Comparison of ENCODE assay signal across 19 cellular contexts in the genomic region with DNA sequence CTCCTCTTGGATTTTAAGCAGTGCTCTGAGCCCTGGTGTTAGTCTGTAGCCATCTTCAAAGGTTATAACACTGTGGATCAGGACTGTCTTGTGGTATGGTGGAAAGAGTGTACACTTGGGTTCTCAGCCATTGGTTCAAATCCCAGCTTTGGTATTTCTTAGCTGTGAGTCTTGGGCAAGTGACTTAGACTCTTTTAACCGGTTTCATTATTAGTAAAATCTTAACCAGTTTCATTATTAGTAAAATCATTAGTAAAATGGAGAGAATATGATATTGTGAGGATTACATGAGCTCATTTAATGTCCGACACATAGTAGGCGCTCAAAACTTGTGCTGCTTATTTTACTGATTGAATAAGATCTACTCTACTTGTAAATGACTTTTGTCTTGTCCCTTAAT. TPM values are rescaled to one million over a fixed set of nuclear protein-coding genes. Genes with fewer than 3 reads are reported as not detected.
DNase-seq lines count a peak whose midpoint lies in the region; ATAC-seq and TF ChIP-seq lines count a peak whose summit lies in the region.
"Had no signal": no experiment of that assay in that cellular context is flagged by ENCODE, and none has a peak within 500 bp of the region (broad histone marks: within the 10 kb centered on the region; RNA-seq: fewer than 3 reads in every experiment).

No MANE protein-coding gene starts in this region.

- CTCF ChIA-PET in activated CD8-positive, alpha-beta memory T cell treated with anti-CD3 and anti-CD28 coated beads, Interleukin-2, amount 10 ng/mL, durations not matched to agents 7 days and 5 days (lab: Charles Lee), result interaction anchor here (0.8 to 1.7 kb wide), 4 partner anchors 11 to 233 kb away, joined by 3 to 5 read pairs (median 4); partner anchors contain the start of genes ERG28 and TTLL5

- peaks cover 13% of the 10 kb centered on the region for H4K20me1 ChIP-seq in neural progenitor cell (ENCODE audit: low read depth)

- no peaks in the 10 kb centered on the region for H3K9me3 Mint-ChIP-seq in activated CD8-positive, alpha-beta memory T cell treated with anti-CD3 and anti-CD28 coated beads, Interleukin-2, amount 10 ng/mL, durations not matched to agents 7 days and 5 days (ENCODE audit: low read depth)
- peaks cover 7% of the 10 kb centered on the region for H3K9me3 Mint-ChIP-seq in neural progenitor cell
- H3K9me3 Mint-ChIP-seq: activated naive CD4-positive, alpha-beta T cell treated with anti-CD3 and anti-CD28 coated beads, Interleukin-2, amount 10 ng/mL, durations not matched to agents 7 days and 5 days; dendritic cell treated with granulocyte-macrophage colony-stimulating factor and Interleukin-4, amounts not matched to agents 40 ng/mL and 50 ng/mL, for 4 days had no signal

- H3K4me3 ChIP-seq in neural progenitor cell (no peak overlapping the region), dorsolateral prefrontal cortex (no peak overlapping the region)
- H3K4me3 ChIP-seq: body of pancreas, MG63, right atrium auricular region, upper lobe of left lung had no signal

- TF ChIP-seq CTCF in neural progenitor cell (IDR thresholded peaks at IDR 0.05) (no peak), dorsolateral prefrontal cortex (IDR thresholded peaks at IDR 0.05 in 54 of 56, conservative IDR thresholded peaks at IDR 0.05 in 2 of 56; ENCODE audit: low read depth in 1 of 56, partially characterized antibody in 56 of 56) (no peak)

- DNase-seq in activated CD8-positive, alpha-beta memory T cell treated with anti-CD3 and anti-CD28 coated beads, Interleukin-2, amount 10 ng/mL, durations not matched to agents 7 days and 5 days, result no peak
- no peak for DNase-seq in activated CD8-positive, alpha-beta memory T cell treated with anti-CD3 and anti-CD28 coated beads, Interleukin-2, amount 50 U/mL, for 48 hours
- DNase-seq in neural progenitor cell (ENCODE audit: low spot score) (no peak), GOT3 (lab: John Stamatoyannopoulos, UW) (no peak), dorsolateral prefrontal cortex (no peak)
- DNase-seq: activated naive CD4-positive, alpha-beta T cell treated with anti-CD3 and anti-CD28 coated beads, Interleukin-2, amount 10 ng/mL, durations not matched to agents 7 days and 5 days; body of pancreas; foreskin keratinocyte; MG63; NCI-H1694; RPMI8226; stimulated activated naive CD4-positive, alpha-beta T cell treated with Interleukin-2 at 50 U/mL for 16 hours; upper lobe of left lung had no signal

- H3K4me2 ChIP-seq in neural progenitor cell, result no peak overlapping the region

- H3K36me3 ChIP-seq in neural progenitor cell, result peaks cover 21% of the 10 kb centered on the region

- H3K9ac ChIP-seq in neural progenitor cell, result no peak overlapping the region

- H3F3A ChIP-seq in neural progenitor cell (ENCODE audit: low read depth), result no peaks in the 10 kb centered on the region

- no peaks in the 10 kb centered on the region for H3K27me3 Mint-ChIP-seq in activated CD8-positive, alpha-beta memory T cell treated with anti-CD3 and anti-CD28 coated beads, Interleukin-2, amount 10 ng/mL, durations not matched to agents 7 days and 5 days
- H3K27me3 Mint-ChIP-seq in neural progenitor cell (ENCODE audit: insufficient read depth, low read depth), result peaks cover 2% of the 10 kb centered on the region
- H3K27me3 Mint-ChIP-seq: activated naive CD4-positive, alpha-beta T cell treated with anti-CD3 and anti-CD28 coated beads, Interleukin-2, amount 10 ng/mL, durations not matched to agents 7 days and 5 days; dendritic cell treated with granulocyte-macrophage colony-stimulating factor and Interleukin-4, amounts not matched to agents 40 ng/mL and 50 ng/mL, for 4 days had no signal

- no peak overlapping the region for H3K4me3 Mint-ChIP-seq in activated CD8-positive, alpha-beta memory T cell treated with anti-CD3 and anti-CD28 coated beads, Interleukin-2, amount 10 ng/mL, durations not matched to agents 7 days and 5 days
- H3K4me3 Mint-ChIP-seq in neural progenitor cell, result no peak overlapping the region
- H3K4me3 Mint-ChIP-seq: activated naive CD4-positive, alpha-beta T cell treated with anti-CD3 and anti-CD28 coated beads, Interleukin-2, amount 10 ng/mL, durations not matched to agents 7 days and 5 days; CD14-positive monocyte; dendritic cell treated with granulocyte-macrophage colony-stimulating factor and Interleukin-4, amounts not matched to agents 40 ng/mL and 50 ng/mL, for 4 days had no signal

- H3K27me3 ChIP-seq in neural progenitor cell (no peaks in the 10 kb centered on the region), dorsolateral prefrontal cortex (no peaks in the 10 kb centered on the region)
- H3K27me3 ChIP-seq: body of pancreas, foreskin keratinocyte, MG63, right atrium auricular region, upper lobe of left lung had no signal

- peaks cover 28% of the 10 kb centered on the region for H3K4me1 Mint-ChIP-seq in activated CD8-positive, alpha-beta memory T cell treated with anti-CD3 and anti-CD28 coated beads, Interleukin-2, amount 10 ng/mL, durations not matched to agents 7 days and 5 days
- peaks cover 15% of the 10 kb centered on the region for H3K4me1 Mint-ChIP-seq in neural progenitor cell
- H3K4me1 Mint-ChIP-seq: CD14-positive monocyte had no signal

- H3K36me3 Mint-ChIP-seq in activated CD8-positive, alpha-beta memory T cell treated with anti-CD3 and anti-CD28 coated beads, Interleukin-2, amount 10 ng/mL, durations not matched to agents 7 days and 5 days, result peaks cover 54% of the 10 kb centered on the region
- peaks cover 37% of the 10 kb centered on the region for H3K36me3 Mint-ChIP-seq in neural progenitor cell

- ATAC-seq in activated CD8-positive, alpha-beta memory T cell treated with anti-CD3 and anti-CD28 coated beads, Interleukin-2, amount 10 ng/mL, durations not matched to agents 7 days and 5 days, result peak; percentile 81
- peak; percentile 59 for ATAC-seq in GM18861 (IDR thresholded peaks at IDR 0.05; ENCODE audit: unreplicated experiment)
- peak; percentile 38 for ATAC-seq in HG02623 (IDR thresholded peaks at IDR 0.05; ENCODE audit: unreplicated experiment)
- no peak for ATAC-seq in HG02642 (IDR thresholded peaks at IDR 0.05; ENCODE audit: poor library complexity, unreplicated experiment)
- ATAC-seq: body of pancreas, foreskin keratinocyte had no signal

- peak overlapping the region; percentile 72 for H3K27ac Mint-ChIP-seq in activated CD8-positive, alpha-beta memory T cell treated with anti-CD3 and anti-CD28 coated beads, Interleukin-2, amount 10 ng/mL, durations not matched to agents 7 days and 5 days
- H3K27ac Mint-ChIP-seq in neural progenitor cell, result peak overlapping the region; percentile 0
- H3K27ac Mint-ChIP-seq: activated naive CD4-positive, alpha-beta T cell treated with anti-CD3 and anti-CD28 coated beads, Interleukin-2, amount 10 ng/mL, durations not matched to agents 7 days and 5 days; CD14-positive monocyte; dendritic cell treated with granulocyte-macrophage colony-stimulating factor and Interleukin-4, amounts not matched to agents 40 ng/mL and 50 ng/mL, for 4 days had no signal

- no peak overlapping the region for H2AFZ ChIP-seq in neural progenitor cell (replicated peaks)

- intact Hi-C loops in dorsolateral prefrontal cortex (cut with DNase I), result no loop called here

- H3K27ac ChIP-seq in neural progenitor cell, result no peak overlapping the region
- no peak overlapping the region for H3K27ac ChIP-seq in dorsolateral prefrontal cortex
- H3K27ac ChIP-seq: body of pancreas, foreskin keratinocyte, right atrium auricular region, upper lobe of left lung had no signal

- peaks cover 23% of the 10 kb centered on the region for H3K4me1 ChIP-seq in neural progenitor cell
- H3K4me1 ChIP-seq: body of pancreas, right atrium auricular region, upper lobe of left lung had no signal

- H3K9me3 ChIP-seq in neural progenitor cell (ENCODE audit: low read depth), result no peaks in the 10 kb centered on the region
- H3K9me3 ChIP-seq: body of pancreas, MG63, right atrium auricular region, upper lobe of left lung had no signal

- H3K79me2 ChIP-seq in neural progenitor cell (ENCODE audit: low read depth), result peaks cover 40% of the 10 kb centered on the region

RNA-seq across cellular contexts. Expression of gene TTLL5, which starts 12.3 kb away (rescaled TPM):
- total RNA-seq in activated CD8-positive, alpha-beta memory T cell treated with anti-CD3 and anti-CD28 coated beads, Interleukin-2, amount 10 ng/mL, durations not matched to agents 7 days and 5 days, result 10 to 100 TPM; 28.9 to 43.4 TPM
- total RNA-seq in neural progenitor cell (ENCODE audit: low replicate concordance) (27.1 and 61.4 TPM in 2 replicates), dorsolateral prefrontal cortex (10 to 100 TPM; 36.5 to 74.0 (median 53.7) TPM)

RNA-seq across cellular contexts. Expression of gene ERG28, which starts 12.7 kb away (rescaled TPM):
- total RNA-seq in activated CD8-positive, alpha-beta memory T cell treated with anti-CD3 and anti-CD28 coated beads, Interleukin-2, amount 10 ng/mL, durations not matched to agents 7 days and 5 days, result 10 to 100 TPM; 22.9 to 25.1 TPM
- total RNA-seq in neural progenitor cell (ENCODE audit: low replicate concordance) (29.3 and 31.2 TPM in 2 replicates), dorsolateral prefrontal cortex (10 to 100 TPM; 10.2 to 21.8 (median 14.5) TPM)
